In genomic region chr11:69674267-69674885, GRCh38 we compare ENCODE assay signal across 8 cellular contexts. TPM values are rescaled to one million over a fixed set of nuclear protein-coding genes. Genes with fewer than 3 reads are reported as not detected.
A peak's percentile ranks its signal among the peaks of the same experiment; 100 is the strongest.
DNase-seq lines count a peak whose midpoint lies in the region; ATAC-seq and TF ChIP-seq lines count a peak whose summit lies in the region.

No MANE protein-coding gene starts in this region.

- WGBS in HUES64 = 29% methylated on average over 18 of the region's 18 CpGs

- intact Hi-C loops in activated naive CD4-positive, alpha-beta T cell treated with anti-CD3 and anti-CD28 coated beads for 36 hours (cut with micrococcal nuclease) = no loop called here
- intact Hi-C loops in left cardiac atrium (cut with DNase I) = loop anchor here in 1 of 2 donors (5.0 kb wide), 1 partner anchor 572 kb away; no protein-coding TSS in a partner anchor
- intact Hi-C loops in sciatic nerve (cut with DNase I) = loop anchor here (5.0 kb wide), 1 partner anchor 572 kb away; no protein-coding TSS in a partner anchor

- peak overlapping the region; percentile 99 for H3K4me3 ChIP-seq in DOHH2 (ENCODE audit: low read length)
- H3K4me3 ChIP-seq in HUES64 (ENCODE audit: low read length) = peak overlapping the region; percentile 89

- no peaks in the 10 kb centered on the region for H3K27me3 Mint-ChIP-seq in activated naive CD4-positive, alpha-beta T cell treated with anti-CD3 and anti-CD28 coated beads for 36 hours (ENCODE audit: low read depth)

- no peaks in the 10 kb centered on the region for H3K9me3 Mint-ChIP-seq in activated naive CD4-positive, alpha-beta T cell treated with anti-CD3 and anti-CD28 coated beads for 36 hours

- H3K36me3 ChIP-seq in DOHH2 (ENCODE audit: control insufficient read depth, low read length) (peaks cover 43% of the 10 kb centered on the region), HUES64 (ENCODE audit: insufficient read depth, low read length) (peaks cover 22% of the 10 kb centered on the region)

- H4K20me1 ChIP-seq in DOHH2 (ENCODE audit: control insufficient read depth, insufficient read depth, low read depth, low read length) = peaks cover 10% of the 10 kb centered on the region

- peak in 1 of 2 donors; percentile 40 for ATAC-seq in left cardiac atrium
- no peak for ATAC-seq in sciatic nerve

- peak overlapping the region; percentile 90 for H3K4me3 Mint-ChIP-seq in activated naive CD4-positive, alpha-beta T cell treated with anti-CD3 and anti-CD28 coated beads for 36 hours

- CTCF ChIA-PET in activated naive CD4-positive, alpha-beta T cell treated with anti-CD3 and anti-CD28 coated beads for 36 hours (lab: Charles Lee) = interaction anchor here (0.7 to 2.4 kb wide), 2 partner anchors 31 to 35 kb away, joined by 3 to 6 read pairs; no protein-coding TSS in a partner anchor

- no peak overlapping the region for H3K27ac ChIP-seq in DOHH2 (ENCODE audit: low read depth, low read length)
- no peak overlapping the region for H3K27ac ChIP-seq in HUES64 (ENCODE audit: low read depth, low read length)

- H3K27ac Mint-ChIP-seq in activated naive CD4-positive, alpha-beta T cell treated with anti-CD3 and anti-CD28 coated beads for 36 hours = peak overlapping the region; percentile 77

- H3K9ac ChIP-seq in HUES64 (ENCODE audit: low read depth, low read length) = peak overlapping the region; percentile 92

- 0 out of 2 replicates have a peak, but pooled peaks cover 5% of the 10 kb centered on the region for H3K27me3 ChIP-seq in DOHH2 (ENCODE audit: control insufficient read depth, low read length)
- H3K27me3 ChIP-seq in HUES64 (ENCODE audit: insufficient read depth, low read length) = no peaks in the 10 kb centered on the region

- H3K4me2 ChIP-seq in DOHH2 (ENCODE audit: low read length) = peak overlapping the region; percentile 84

- peaks cover 24% of the 10 kb centered on the region for H3K4me1 Mint-ChIP-seq in activated naive CD4-positive, alpha-beta T cell treated with anti-CD3 and anti-CD28 coated beads for 36 hours (ENCODE audit: low read depth)

- 0 out of 2 replicates have a peak, but pooled peaks cover 3% of the 10 kb centered on the region for H3F3A ChIP-seq in DOHH2 (ENCODE audit: control insufficient read depth, insufficient read depth)

- H3K9me2 ChIP-seq in DOHH2 (replicated peaks; ENCODE audit: control insufficient read depth, low read length) = no peaks in the 10 kb centered on the region

- H3K36me3 Mint-ChIP-seq in activated naive CD4-positive, alpha-beta T cell treated with anti-CD3 and anti-CD28 coated beads for 36 hours (ENCODE audit: low read depth) = peaks cover 6% of the 10 kb centered on the region

- TF ChIP-seq CTCF in DOHH2 (IDR thresholded peaks at IDR 0.05; ENCODE audit: low read depth, low read length, poor library complexity, severe bottlenecking) = no peak

- H3K9me3 ChIP-seq in DOHH2 (ENCODE audit: control insufficient read depth, insufficient read depth, low read length) (no peaks in the 10 kb centered on the region), HUES64 (ENCODE audit: insufficient read depth, low read depth, low read length) (no peaks in the 10 kb centered on the region)

- peaks cover 15% of the 10 kb centered on the region for H3K4me1 ChIP-seq in DOHH2 (ENCODE audit: control insufficient read depth, low read length)
- peaks cover 4% of the 10 kb centered on the region; the same call in 1 of the 2 replicates for H3K4me1 ChIP-seq in HUES64 (ENCODE audit: insufficient read depth, low read length)

- DNase-seq in activated naive CD4-positive, alpha-beta T cell treated with anti-CD3 and anti-CD28 coated beads for 36 hours = peak; percentile 20
- DNase-seq in left cardiac atrium (peak; percentile 61), sciatic nerve (ENCODE audit: low spot score) (peak; percentile 73), ecto neural progenitor cell (ENCODE audit: low spot score) (no peak), NOMO-1 treated with DMSO at 0.1 percent for 48 hours (lab: John Stamatoyannopoulos, UW; ENCODE audit: unreplicated experiment) (no peak), 8988T (no peak)

- peaks cover 28% of the 10 kb centered on the region for H3K79me2 ChIP-seq in DOHH2 (ENCODE audit: control insufficient read depth, low read length)

RNA-seq across cellular contexts. Expression of gene LTO1, which starts 0.8 kb away (rescaled TPM):
- polyA plus RNA-seq in HUES64 (2013, experiment 1 of 2) = 10.7 TPM
- 13.1 TPM for polyA plus RNA-seq in HUES64 (2013, experiment 2 of 2)
- total RNA-seq in activated naive CD4-positive, alpha-beta T cell treated with anti-CD3 and anti-CD28 coated beads for 36 hours = 10 to 100 TPM; 14.8 to 14.9 TPM
- total RNA-seq in left cardiac atrium (10 to 100 TPM; 10.5 to 12.1 TPM), sciatic nerve (35.2 TPM)

RNA-seq across cellular contexts. Expression of gene FGF19, which starts 29.4 kb away (rescaled TPM):
- 11.6 TPM for polyA plus RNA-seq in HUES64 (2013, experiment 1 of 2)
- 12.9 TPM for polyA plus RNA-seq in HUES64 (2013, experiment 2 of 2)
- under 1 TPM in 1 of 2 experiments, not detected in 1; 0.10 TPM for total RNA-seq in activated naive CD4-positive, alpha-beta T cell treated with anti-CD3 and anti-CD28 coated beads for 36 hours
- total RNA-seq in left cardiac atrium (not detected), sciatic nerve (not detected)

RNA-seq across cellular contexts. Expression of gene CCND1, which starts 33.4 kb away (rescaled TPM):
- 94.0 TPM for polyA plus RNA-seq in HUES64 (2013, experiment 1 of 2)
- 118 TPM for polyA plus RNA-seq in HUES64 (2013, experiment 2 of 2)
- under 1 TPM; 0.22 to 0.74 TPM for total RNA-seq in activated naive CD4-positive, alpha-beta T cell treated with anti-CD3 and anti-CD28 coated beads for 36 hours
- total RNA-seq in left cardiac atrium (100 to 1,000 TPM; 150 to 169 TPM), sciatic nerve (192 TPM)

Comparison
In these comparisons a context has a peak if more than half of its experiments do, and no peak if none do; other contexts are left out.
1. DNase-seq: peak in activated naive CD4-positive, alpha-beta T cell treated with anti-CD3 and anti-CD28 coated beads for 36 hours (single experiment), left cardiac atrium (single experiment) and sciatic nerve (single experiment); none in ecto neural progenitor cell (single experiment), NOMO-1 treated with DMSO at 0.1 percent for 48 hours (single experiment) and 8988T (single experiment).
2. RNA of gene CCND1, which starts 33.4 kb away (total RNA-seq): 192 TPM in sciatic nerve (single experiment) and 150 to 169 TPM in left cardiac atrium; 0.22 to 0.74 TPM in activated naive CD4-positive, alpha-beta T cell treated with anti-CD3 and anti-CD28 coated beads for 36 hours; every median in the first group is over 10 times any median in the second.